In genomic region chr12:76360316-76360715, GRCh38 we compare ENCODE assay signal across 34 cellular contexts.
"Had no signal": no experiment of that assay in that cellular context is flagged by ENCODE, and none has a peak within 500 bp of the region (broad histone marks: within the 10 kb centered on the region; RNA-seq: fewer than 3 reads in every experiment).

No MANE protein-coding gene starts in this region.

- H3K9ac ChIP-seq: KMS-11 had no signal

- DNase-seq: Kasumi-1, KBM-7, KG1, MG63, MM.1S, MV-4-11, NCI-H1048, NCI-H1092, NCI-H1092 treated with DMSO at 0.1 percent for 48 hours, NCI-H1105, NCI-H1105 treated with DMSO at 0.1 percent for 48 hours, NCI-H1417, NCI-H1417 treated with DMSO at 0.1 percent for 48 hours, NCI-H1436, NCI-H1436 treated with DMSO at 0.1 percent for 48 hours, NCI-H146, NCI-H1694, NCI-H1694 treated with DMSO at 0.1 percent for 48 hours, NCI-H187, NCI-H187 treated with DMSO at 0.1 percent for 48 hours, NCI-H1930, NCI-H2029, NCI-H2029 treated with DMSO at 0.1 percent for 48 hours, NCI-H2081, NCI-H2081 treated with DMSO at 0.1 percent for 48 hours, NCI-H2107, NCI-H2171, NCI-H2171 treated with DMSO at 0.1 percent for 48 hours, NCI-H2227 treated with DMSO at 0.1 percent for 48 hours, NCI-H226, NCI-H345, NCI-H446, NCI-H446 treated with DMSO at 0.1 percent for 48 hours had no signal

- H3K9me3 ChIP-seq: MG63 had no signal

- H3K4me3 ChIP-seq: MG63 had no signal

- H3K27ac ChIP-seq: KMS-11 had no signal
